Comparison of ENCODE assay signal across 9 cellular contexts in genomic region chr9:89461302-89461701, GRCh38. TPM values are rescaled to one million over a fixed set of nuclear protein-coding genes. Genes with fewer than 3 reads are reported as not detected.
A peak's percentile ranks its signal among the peaks of the same experiment; 100 is the strongest.
DNase-seq lines count a peak whose midpoint lies in the region; ATAC-seq, FAIRE-seq and TF ChIP-seq lines count a peak whose summit lies in the region.
"Had no signal": no experiment of that assay in that cellular context is flagged by ENCODE, and none has a peak within 500 bp of the region (broad histone marks: within the 10 kb centered on the region; RNA-seq: fewer than 3 reads in every experiment).

No MANE protein-coding gene starts in this region.

- H3K4me3 ChIP-seq in BLaER1 treated with 17β-estradiol and CSF1 and Interleukin-3, amounts not matched to agents 10 nM and 100 nM, result no peak overlapping the region
- no peak overlapping the region for H3K4me3 ChIP-seq in kidney (ENCODE audit: low read length in 2 of 2)
- H3K4me3 ChIP-seq: hepatocyte had no signal

- peaks cover 31% of the 10 kb centered on the region for H3K36me3 Mint-ChIP-seq in activated naive CD8-positive, alpha-beta T cell

- ATAC-seq in GM19351 (IDR thresholded peaks at IDR 0.05; ENCODE audit: unreplicated experiment), result no peak
- no peak for ATAC-seq in GM18907 (IDR thresholded peaks at IDR 0.05; ENCODE audit: unreplicated experiment)

- no peak for FAIRE-seq in kidney (lab: Jason Lieb, UNC)

- peak; percentile 95 for DNase-seq in M059J (ENCODE audit: low read depth)
- DNase-seq in kidney tubule cell (ENCODE audit: low spot score), result peak; percentile 71
- DNase-seq in NCI-H2196 treated with DMSO at 0.1 percent for 48 hours (lab: John Stamatoyannopoulos, UW; ENCODE audit: unreplicated experiment), result no peak
- DNase-seq in kidney, result no peak

- no peaks in the 10 kb centered on the region for H3K9me3 Mint-ChIP-seq in activated naive CD8-positive, alpha-beta T cell (ENCODE audit: low read depth)

- H3K36me3 ChIP-seq in BLaER1 treated with 17β-estradiol and CSF1 and Interleukin-3, amounts not matched to agents 10 nM and 100 nM, result peaks cover 0 to 34% (median 5%) of the 10 kb centered on the region in 11 experiments; a peak in 9 of 22 replicates
- H3K36me3 ChIP-seq in kidney (ENCODE audit: control insufficient read depth in 1 of 2, insufficient read depth in 2 of 2, low read length in 2 of 2), result peaks cover 0 to 6% of the 10 kb centered on the region in 2 donors

- no peak overlapping the region for H3K9ac ChIP-seq in BLaER1 treated with 17β-estradiol and CSF1 and Interleukin-3, amounts not matched to agents 10 nM and 100 nM
- no peak overlapping the region for H3K9ac ChIP-seq in kidney (ENCODE audit: low read length in 2 of 2)

- no peaks in the 10 kb centered on the region for H3K27me3 ChIP-seq in BLaER1 treated with 17β-estradiol and CSF1 and Interleukin-3, amounts not matched to agents 10 nM and 100 nM
- H3K27me3 ChIP-seq: hepatocyte had no signal

- H4K20me1 ChIP-seq in BLaER1 treated with 17β-estradiol and CSF1 and Interleukin-3, amounts not matched to agents 10 nM and 100 nM, result peaks cover 6 to 93% (median 43%) of the 10 kb centered on the region in 11 experiments; a peak in 19 of 22 replicates

- H3K27ac Mint-ChIP-seq in activated naive CD8-positive, alpha-beta T cell, result peak overlapping the region; percentile 100

- H3K9me3 ChIP-seq in BLaER1 treated with 17β-estradiol and CSF1 and Interleukin-3, amounts not matched to agents 10 nM and 100 nM (replicated peaks in 1 of 11), result no peaks in the 10 kb centered on the region
- H3K9me3 ChIP-seq in kidney (ENCODE audit: control insufficient read depth in 1 of 2, low read length in 2 of 2), result no peaks in the 10 kb centered on the region

- intact Hi-C loops in kidney (cut with DNase I), result no loop called here

- no peak for TF ChIP-seq CTCF in kidney (IDR thresholded peaks at IDR 0.05; ENCODE audit: borderline replicate concordance, extremely low read depth, insufficient read depth)

- peaks cover 97% of the 10 kb centered on the region for H3K4me1 Mint-ChIP-seq in activated naive CD8-positive, alpha-beta T cell (ENCODE audit: low read depth)

- H3K4me3 Mint-ChIP-seq in activated naive CD8-positive, alpha-beta T cell, result peak overlapping the region; percentile 83

- H3K27ac ChIP-seq in BLaER1 treated with 17β-estradiol and CSF1 and Interleukin-3, amounts not matched to agents 10 nM and 100 nM, result no peak overlapping the region
- no peak overlapping the region for H3K27ac ChIP-seq in kidney (ENCODE audit: low read depth in 2 of 2, low read length in 2 of 2)
- H3K27ac ChIP-seq: hepatocyte had no signal

- peak overlapping the region in 7 of 11 experiments; percentile 1 to 55 (median 35); a peak in 10 of 22 replicates for H3K4me2 ChIP-seq in BLaER1 treated with 17β-estradiol and CSF1 and Interleukin-3, amounts not matched to agents 10 nM and 100 nM
- H3K4me2 ChIP-seq: hepatocyte had no signal

- no peaks in the 10 kb centered on the region for H3K27me3 Mint-ChIP-seq in activated naive CD8-positive, alpha-beta T cell

- peaks cover 38 to 93% (median 77%) of the 10 kb centered on the region in 10 experiments for H3K4me1 ChIP-seq in BLaER1 treated with 17β-estradiol and CSF1 and Interleukin-3, amounts not matched to agents 10 nM and 100 nM
- H3K4me1 ChIP-seq in kidney (ENCODE audit: control insufficient read depth in 1 of 2, insufficient read depth in 1 of 2, low read depth in 1 of 2, low read length in 2 of 2), result peaks cover 18 to 22% of the 10 kb centered on the region in 2 donors

RNA-seq across cellular contexts. Expression of gene SEMA4D, which starts 36.6 kb away (rescaled TPM):
- 14.2 and 14.3 TPM in 2 replicates for total RNA-seq in M059J (2014; rRNA removed; shearing (Covaris generic))
- 147 TPM for total RNA-seq in kidney
- polyA plus RNA-seq in kidney (ENCODE audit: insufficient read depth, low read depth, low replicate concordance), result 18.9 TPM

Comparison
In these comparisons a context has a peak if more than half of its experiments do, and no peak if none do; other contexts are left out.
1. DNase-seq: peak in M059J (single experiment) and kidney tubule cell (single experiment); none in NCI-H2196 treated with DMSO at 0.1 percent for 48 hours (single experiment) and kidney (single experiment).